18 cellular contexts compared by ENCODE assay signal in the genomic region with DNA sequence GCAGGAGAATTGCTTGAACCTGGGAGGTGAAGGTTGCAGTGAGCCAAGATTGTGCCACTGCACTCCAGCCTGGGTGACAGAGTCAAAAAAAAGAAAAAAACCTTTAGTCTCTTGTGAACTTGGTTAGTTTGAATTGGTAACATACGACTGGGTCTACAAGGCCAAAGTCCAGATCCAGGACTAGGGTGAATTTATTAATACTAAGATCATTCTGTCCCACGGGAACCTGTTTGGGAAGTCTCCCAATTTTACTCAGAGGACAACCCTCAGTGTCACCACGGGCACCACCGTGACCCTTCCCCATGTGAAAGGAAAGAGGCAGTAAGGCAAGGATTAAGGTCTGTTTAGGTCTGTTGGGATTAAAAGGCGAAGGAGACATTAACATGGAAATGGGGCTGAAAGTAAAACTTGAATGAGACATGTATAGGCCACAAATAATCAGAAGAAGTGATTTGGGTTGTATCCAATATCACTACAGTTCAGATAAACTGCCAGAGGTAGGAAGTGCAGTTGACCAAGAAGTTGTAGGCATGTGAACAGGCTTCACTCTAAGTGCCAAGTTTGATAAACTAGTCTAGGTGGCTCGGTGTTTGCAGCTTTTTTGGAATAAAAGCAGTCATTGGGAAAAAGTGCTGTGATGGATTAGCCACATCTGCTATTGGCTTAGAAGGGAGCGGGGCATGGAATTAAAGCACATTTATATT.
"Had no signal": no experiment of that assay in that cellular context is flagged by ENCODE, and none has a peak within 500 bp of the region (broad histone marks: within the 10 kb centered on the region; RNA-seq: fewer than 3 reads in every experiment).

No MANE protein-coding gene starts in this region.

- ATAC-seq: natural killer cell treated with Interleukin-12 subunit alpha and Interleukin-12 subunit beta and Interleukin-15 and Interleukin-18, amount 100 ng/mL, for 72 hours had no signal

- H3K36me3 ChIP-seq: colonic mucosa had no signal

- H2AFZ ChIP-seq: hepatocyte had no signal

- H3K9me3 ChIP-seq: colonic mucosa, esophagus muscularis mucosa, left lung, right atrium auricular region had no signal

- H3K4me2 ChIP-seq: hepatocyte had no signal

- H3K27ac ChIP-seq: colonic mucosa, hepatocyte, left lung, right atrium auricular region had no signal

- H3K4me3 ChIP-seq: colonic mucosa, esophagus muscularis mucosa, hepatocyte, left lung, right atrium auricular region, skin epidermis had no signal

- H3K27ac Mint-ChIP-seq: natural killer cell treated with Interleukin-12 subunit alpha and Interleukin-12 subunit beta and Interleukin-15 and Interleukin-18, amount 100 ng/mL, for 72 hours; progenitor cell of endocrine pancreas had no signal

- H3K4me1 ChIP-seq: colonic mucosa had no signal

- H3K4me3 Mint-ChIP-seq: natural killer cell treated with Interleukin-12 subunit alpha and Interleukin-12 subunit beta and Interleukin-15 and Interleukin-18, amount 100 ng/mL, for 72 hours had no signal

- H3K27me3 Mint-ChIP-seq: natural killer cell treated with Interleukin-12 subunit alpha and Interleukin-12 subunit beta and Interleukin-15 and Interleukin-18, amount 100 ng/mL, for 72 hours; progenitor cell of endocrine pancreas had no signal

- H3K9me3 Mint-ChIP-seq: natural killer cell treated with Interleukin-12 subunit alpha and Interleukin-12 subunit beta and Interleukin-15 and Interleukin-18, amount 100 ng/mL, for 72 hours had no signal

- DNase-seq: activated effector memory CD4-positive, alpha-beta T cell treated with Interleukin-2 at 50 U/mL for 16 hours; activated naive CD4-positive, alpha-beta T cell treated with anti-CD3 and anti-CD28 coated beads, Interleukin-2, amount 50 U/mL, for 16 hours; caudate nucleus; colonic mucosa; islet precursor cell; left lung; mesendoderm; nucleus accumbens; stimulated activated CD4-positive, alpha-beta T cell treated with anti-CD3 and anti-CD28 coated beads, Interleukin-4, amount 100 ng/mL, for 1 hour; stimulated activated naive CD4-positive, alpha-beta T cell; substantia nigra; trophoblast cell had no signal

- H3K27me3 ChIP-seq: colonic mucosa, esophagus muscularis mucosa, hepatocyte, left lung, right atrium auricular region had no signal

- H3K36me3 Mint-ChIP-seq: natural killer cell treated with Interleukin-12 subunit alpha and Interleukin-12 subunit beta and Interleukin-15 and Interleukin-18, amount 100 ng/mL, for 72 hours had no signal
